11 cellular contexts compared by ENCODE assay signal in genomic region chr17:49695698-49696232, GRCh38. TPM values are rescaled to one million over a fixed set of nuclear protein-coding genes. Genes with fewer than 3 reads are reported as not detected.
A peak's percentile ranks its signal among the peaks of the same experiment; 100 is the strongest.
DNase-seq lines count a peak whose midpoint lies in the region; ATAC-seq and TF ChIP-seq lines count a peak whose summit lies in the region.
"Had no signal": no experiment of that assay in that cellular context is flagged by ENCODE, and none has a peak within 500 bp of the region (broad histone marks: within the 10 kb centered on the region; RNA-seq: fewer than 3 reads in every experiment).

No MANE protein-coding gene starts in this region.

- in situ Hi-C loops in KBM-7 (cut with MboI; ENCODE audit: low pct_unique_long_range_greater_than_20kb, low sequenced_read_pairs): no loop called here

- H3K27ac Mint-ChIP-seq in activated naive CD4-positive, alpha-beta T cell treated with anti-CD3 and anti-CD28 coated beads, Interleukin-2, amount 50 U/mL, for 24 hours: peak overlapping the region; percentile 76
- peak overlapping the region; percentile 71 to 82 for H3K27ac Mint-ChIP-seq in T-cell
- peak overlapping the region; percentile 75 for H3K27ac Mint-ChIP-seq in dendritic cell treated with granulocyte-macrophage colony-stimulating factor and Interleukin-4, amounts not matched to agents 40 ng/mL and 50 ng/mL, for 4 days

- H3K36me3 Mint-ChIP-seq in activated naive CD4-positive, alpha-beta T cell treated with anti-CD3 and anti-CD28 coated beads, Interleukin-2, amount 50 U/mL, for 24 hours: peaks cover 8% of the 10 kb centered on the region
- H3K36me3 Mint-ChIP-seq in T-cell: peaks cover 12% of the 10 kb centered on the region
- H3K36me3 Mint-ChIP-seq in dendritic cell treated with granulocyte-macrophage colony-stimulating factor and Interleukin-4, amounts not matched to agents 40 ng/mL and 50 ng/mL, for 4 days (ENCODE audit: low read depth): peaks cover 19% of the 10 kb centered on the region

- H3K36me3 ChIP-seq in tibial nerve: peaks cover 0 to 19% (median 3%) of the 10 kb centered on the region in 3 donors

- peak in 3 of 4 experiments; percentile 18 to 34 (median 29) for ATAC-seq in T-cell (replicated peaks in 1 of 4)

- peaks cover 48% of the 10 kb centered on the region for H3K4me1 Mint-ChIP-seq in activated naive CD4-positive, alpha-beta T cell treated with anti-CD3 and anti-CD28 coated beads, Interleukin-2, amount 50 U/mL, for 24 hours
- H3K4me1 Mint-ChIP-seq in T-cell: peaks cover 43 to 48% (median 47%) of the 10 kb centered on the region in 3 donors
- peaks cover 66% of the 10 kb centered on the region for H3K4me1 Mint-ChIP-seq in dendritic cell treated with granulocyte-macrophage colony-stimulating factor and Interleukin-4, amounts not matched to agents 40 ng/mL and 50 ng/mL, for 4 days (ENCODE audit: low read depth)

- no peak for TF ChIP-seq EP300 in tibial nerve (IDR thresholded peaks at IDR 0.05)

- WGBS in tibial nerve, 2 donors: 41 to 49% methylated on average over 5 of the region's 5 CpGs

- no peak overlapping the region for H3K4me3 ChIP-seq in tibial nerve
- H3K4me3 ChIP-seq: transverse colon had no signal

- peaks cover 0 to 4% of the 10 kb centered on the region in 2 donors for H3K27me3 ChIP-seq in tibial nerve
- H3K27me3 ChIP-seq: transverse colon had no signal

- no peak for TF ChIP-seq CTCF in tibial nerve (IDR thresholded peaks at IDR 0.05)

- no peaks in the 10 kb centered on the region for H3K27me3 Mint-ChIP-seq in activated naive CD4-positive, alpha-beta T cell treated with anti-CD3 and anti-CD28 coated beads, Interleukin-2, amount 50 U/mL, for 24 hours
- H3K27me3 Mint-ChIP-seq in T-cell: no peaks in the 10 kb centered on the region
- H3K27me3 Mint-ChIP-seq in dendritic cell treated with granulocyte-macrophage colony-stimulating factor and Interleukin-4, amounts not matched to agents 40 ng/mL and 50 ng/mL, for 4 days: peaks cover 5% of the 10 kb centered on the region

- intact Hi-C loops in dendritic cell treated with granulocyte-macrophage colony-stimulating factor and Interleukin-4, amounts not matched to agents 40 ng/mL and 50 ng/mL, for 4 days (cut with micrococcal nuclease): loop anchor here (1.0 to 10.0 kb wide), 2 partner anchors 61 to 125 kb away; no protein-coding TSS in a partner anchor

- peak overlapping the region; percentile 53 for H3K4me3 Mint-ChIP-seq in activated naive CD4-positive, alpha-beta T cell treated with anti-CD3 and anti-CD28 coated beads, Interleukin-2, amount 50 U/mL, for 24 hours
- H3K4me3 Mint-ChIP-seq in T-cell: peak overlapping the region in 1 of 3 donors; percentile 37
- H3K4me3 Mint-ChIP-seq in dendritic cell treated with granulocyte-macrophage colony-stimulating factor and Interleukin-4, amounts not matched to agents 40 ng/mL and 50 ng/mL, for 4 days: no peak overlapping the region

- POLR2A ChIA-PET in T-cell (lab: Charles Lee): interaction anchor here (0.5 to 0.7 kb wide), 2 partner anchors 78 to 1244 kb away, joined by 3 to 4 read pairs; no protein-coding TSS in a partner anchor

- DNase-seq in activated naive CD4-positive, alpha-beta T cell treated with anti-CD3 and anti-CD28 coated beads, Interleukin-2, amount 50 U/mL, for 16 hours: no peak
- no peak for DNase-seq in T-cell
- no peak for DNase-seq in tibial nerve (ENCODE audit: low spot score in 2 of 2)
- DNase-seq in activated CD4-positive, CD25-positive, alpha-beta regulatory T cell treated with anti-CD3 and anti-CD28 coated beads, Interleukin-2, amount 50 U/mL, for 72 hours: no peak
- no peak for DNase-seq in KBM-7
- no peak for DNase-seq in NCI-H2196 treated with DMSO at 0.1 percent for 48 hours (lab: John Stamatoyannopoulos, UW; ENCODE audit: unreplicated experiment)
- DNase-seq: foreskin melanocyte, NCI-H2081 treated with DMSO at 0.1 percent for 48 hours had no signal

- peaks cover 0 to 18% (median 3%) of the 10 kb centered on the region in 4 donors for H3K4me1 ChIP-seq in tibial nerve

- CTCF ChIA-PET in T-cell (lab: Charles Lee): interaction anchor here (0.6 to 1.8 kb wide), 11 partner anchors 13 to 301 kb away, joined by 3 to 10 read pairs (median 4); partner anchors contain the start of genes FAM117A (in 1 of the 2) and SLC35B1 (in 1 of the 2)

- H3K9me3 ChIP-seq in tibial nerve: no peaks in the 10 kb centered on the region
- H3K9me3 ChIP-seq: transverse colon had no signal

- no peak for TF ChIP-seq POLR2A in tibial nerve (IDR thresholded peaks at IDR 0.05)

- H3K27ac ChIP-seq in tibial nerve: peak overlapping the region in 3 of 4 donors; percentile 1 to 58 (median 42)

- no peaks in the 10 kb centered on the region for H3K9me3 Mint-ChIP-seq in activated naive CD4-positive, alpha-beta T cell treated with anti-CD3 and anti-CD28 coated beads, Interleukin-2, amount 50 U/mL, for 24 hours
- no peaks in the 10 kb centered on the region for H3K9me3 Mint-ChIP-seq in T-cell
- no peaks in the 10 kb centered on the region for H3K9me3 Mint-ChIP-seq in dendritic cell treated with granulocyte-macrophage colony-stimulating factor and Interleukin-4, amounts not matched to agents 40 ng/mL and 50 ng/mL, for 4 days

RNA-seq across cellular contexts. Expression of gene SLC35B1, which starts 12.0 kb away (rescaled TPM):
- 10 to 100 TPM; 40.5 to 57.1 (median 42.8) TPM for total RNA-seq in T-cell
- total RNA-seq in tibial nerve: 10 to 100 TPM; 29.6 to 46.5 (median 42.8) TPM

RNA-seq across cellular contexts. Expression of gene SPOP, which starts 17.9 kb away (rescaled TPM):
- total RNA-seq in T-cell: 10 to 100 TPM; 67.1 to 80.4 (median 71.5) TPM
- total RNA-seq in tibial nerve: 10 to 100 TPM; 58.1 to 72.6 (median 66.6) TPM
